ENCODE assay signal across 22 cellular contexts in the genomic region with DNA sequence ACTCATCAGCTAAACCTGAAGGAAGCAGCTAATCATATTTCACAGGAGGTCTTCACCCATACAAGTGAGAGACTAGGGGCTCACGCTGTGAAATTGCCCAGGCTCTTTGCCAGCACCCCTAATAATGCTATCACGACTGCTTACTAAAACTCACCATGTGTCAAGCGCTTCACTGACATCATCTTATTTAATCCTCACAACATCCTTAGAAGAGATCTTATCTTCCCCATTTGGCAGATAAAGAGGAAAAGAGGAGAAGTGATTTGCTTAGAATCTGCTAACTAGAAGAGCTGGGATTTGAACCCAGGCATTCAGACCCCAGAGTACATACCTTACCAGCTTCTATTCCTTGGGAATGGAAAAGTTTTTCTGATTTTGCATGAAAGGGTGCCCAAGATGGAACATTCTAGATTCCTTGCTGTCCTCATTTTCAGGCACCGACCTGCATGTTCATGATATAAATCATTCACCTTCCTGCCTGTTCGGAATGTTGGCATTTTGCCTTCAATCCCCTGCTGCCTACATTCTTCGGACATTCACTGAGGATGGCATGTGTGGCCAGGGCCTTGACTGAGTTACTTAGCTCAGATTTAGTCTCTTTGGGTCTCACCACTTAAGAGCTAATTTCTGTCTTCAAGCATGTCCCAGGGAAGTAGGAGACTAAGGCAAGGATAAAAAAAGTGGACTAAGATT.
DNase-seq lines count a peak whose midpoint lies in the region; ATAC-seq and TF ChIP-seq lines count a peak whose summit lies in the region.
"Had no signal": no experiment of that assay in that cellular context is flagged by ENCODE, and none has a peak within 500 bp of the region (broad histone marks: within the 10 kb centered on the region; RNA-seq: fewer than 3 reads in every experiment).

No MANE protein-coding gene starts in this region.

- H3K27ac ChIP-seq in RWPE2 (ENCODE audit: poor library complexity, severe bottlenecking) (peak overlapping the region; percentile 94), foreskin keratinocyte (peak overlapping the region; percentile 96)
- H3K27ac ChIP-seq: testis had no signal

- no peaks in the 10 kb centered on the region for H3K36me3 ChIP-seq in RWPE2 (ENCODE audit: low read depth)

- TF ChIP-seq CTCF in RWPE2 (IDR thresholded peaks at IDR 0.05; ENCODE audit: poor library complexity, severe bottlenecking) (no peak), foreskin keratinocyte (conservative IDR thresholded peaks at IDR 0.05) (no peak)

- ATAC-seq in RWPE2 (ENCODE audit: low read depth), result no peak
- no peak for ATAC-seq in foreskin keratinocyte
- no peak for ATAC-seq in HG02884 (IDR thresholded peaks at IDR 0.05; ENCODE audit: unreplicated experiment)
- ATAC-seq in GM21825 (IDR thresholded peaks at IDR 0.05; ENCODE audit: unreplicated experiment), result no peak
- ATAC-seq in HG03520 (IDR thresholded peaks at IDR 0.05; ENCODE audit: unreplicated experiment), result no peak
- ATAC-seq: effector memory CD8-positive, alpha-beta T cell; HCT116; mucosa of descending colon; stimulated activated memory B cell treated with anti-CD40 and anti-IgM and Interleukin-4, amounts not matched to agents 10 μg/mL and 1 μg/mL and 100 μg/mL, for 72 hours had no signal

- H3K27me3 ChIP-seq in RWPE2 (ENCODE audit: insufficient read depth, poor library complexity, severe bottlenecking) (no peaks in the 10 kb centered on the region), foreskin keratinocyte (no peaks in the 10 kb centered on the region)
- H3K27me3 ChIP-seq: testis had no signal

- DNase-seq in ELR (ENCODE audit: low read depth) (peak; percentile 47), RWPE2 (ENCODE audit: low spot score) (no peak), foreskin keratinocyte (peak; percentile 45 to 78), pulmonary artery endothelial cell (ENCODE audit: low read depth, low spot score) (peak; percentile 35)
- DNase-seq: activated CD4-positive, alpha-beta T cell treated with anti-CD3 and anti-CD28 coated beads, Interleukin-2, amount 50 U/mL, for 1 hour; AML-193; CD8-positive, alpha-beta memory T cell; effector memory CD8-positive, alpha-beta T cell; Karpas-422; mucosa of descending colon; NCI-H1048; NCI-H1930; NCI-H345; stimulated activated CD4-positive, alpha-beta T cell treated with anti-CD3 and anti-CD28 coated beads, Interleukin-2, amount 100 ng/mL, for 24 hours; T-helper 2 cell; testis had no signal

- H3K4me3 ChIP-seq in RWPE2 (ENCODE audit: severe bottlenecking), result no peak overlapping the region
- H3K4me3 ChIP-seq: mucosa of descending colon, skin epidermis, testis had no signal

- no peaks in the 10 kb centered on the region for H3K9me3 ChIP-seq in RWPE2 (ENCODE audit: severe bottlenecking)
- H3K9me3 ChIP-seq: mucosa of descending colon, testis had no signal

- peaks cover 74% of the 10 kb centered on the region for H3K4me1 ChIP-seq in RWPE2 (ENCODE audit: insufficient read depth, poor library complexity, severe bottlenecking)
- H3K4me1 ChIP-seq in foreskin keratinocyte, result peaks cover 63% of the 10 kb centered on the region
- H3K4me1 ChIP-seq: testis had no signal
